In the genomic region with DNA sequence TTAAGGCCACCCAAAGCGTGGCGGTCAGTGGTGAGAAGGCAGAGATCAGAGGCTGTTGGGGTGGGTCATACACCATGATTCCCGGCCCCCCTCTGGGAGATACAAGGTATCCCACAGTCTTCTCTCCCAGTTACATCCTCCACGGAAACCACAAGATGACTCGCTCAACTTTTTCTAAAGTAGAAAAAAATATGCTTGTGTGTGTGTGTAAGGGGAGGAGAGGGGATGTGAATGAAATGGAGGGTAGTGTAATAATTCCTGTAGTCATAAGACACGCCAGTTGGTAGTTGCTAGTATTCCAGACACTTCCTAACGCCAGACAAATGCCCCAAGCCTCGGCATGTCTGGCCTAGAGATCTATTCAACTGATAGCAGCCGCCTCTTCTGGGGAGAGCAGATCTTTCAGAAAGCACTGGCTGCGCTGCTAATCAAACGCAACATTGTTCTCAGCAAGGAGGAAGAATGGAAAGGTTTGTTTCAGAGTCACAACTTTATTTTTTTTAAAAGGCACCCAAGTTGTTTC, we compare ENCODE assay signal across 8 cellular contexts.
DNase-seq lines count a peak whose midpoint lies in the region; ATAC-seq and TF ChIP-seq lines count a peak whose summit lies in the region.

No MANE protein-coding gene starts in this region.

- no peaks in the 10 kb centered on the region for H3K27me3 ChIP-seq in upper lobe of right lung

- H3K36me3 ChIP-seq in upper lobe of right lung = no peaks in the 10 kb centered on the region

- H3K9me3 ChIP-seq in upper lobe of right lung = no peaks in the 10 kb centered on the region

- H3K4me3 ChIP-seq in GM08714 (ENCODE audit: low read length) (peak overlapping the region; percentile 40; the same call in 1 of the 2 replicates), coronary artery (peak overlapping the region; percentile 75), upper lobe of right lung (peak overlapping the region; percentile 60)

- intact Hi-C loops in upper lobe of right lung (cut with DNase I) = loop anchor here (10.0 kb wide), 1 partner anchor 71 kb away; no protein-coding TSS in a partner anchor

- POLR2A ChIA-PET in RWPE1 (lab: Yijun Ruan, JAX; ENCODE audit: low non-redundant PET) = interaction anchor here (0.5 kb wide), 1 partner anchor 257 kb away, joined by 3 read pairs; no protein-coding TSS in a partner anchor

- no peak for TF ChIP-seq CTCF in RWPE1 (conservative IDR thresholded peaks at IDR 0.05; ENCODE audit: low read depth)
- no peak for TF ChIP-seq CTCF in coronary artery (IDR thresholded peaks at IDR 0.05)
- no peak for TF ChIP-seq CTCF in upper lobe of right lung (IDR thresholded peaks at IDR 0.05)

- peaks cover 35% of the 10 kb centered on the region for H3K4me1 Mint-ChIP-seq in memory B cell

- H3K27ac Mint-ChIP-seq in memory B cell = peak overlapping the region; percentile 99

- H3K27ac ChIP-seq in RWPE1 = peak overlapping the region; percentile 98
- H3K27ac ChIP-seq in coronary artery = peak overlapping the region; percentile 86 to 97
- peak overlapping the region; percentile 98 for H3K27ac ChIP-seq in upper lobe of right lung

- H3K36me3 Mint-ChIP-seq in memory B cell = peaks cover 3% of the 10 kb centered on the region

- CTCF ChIA-PET in RWPE1 (lab: Yijun Ruan, JAX) = interaction anchor here (0.5 to 2.3 kb wide), 9 partner anchors 8 to 270 kb away, joined by 3 to 27 read pairs (median 6); no protein-coding TSS in a partner anchor

- H3K9me3 Mint-ChIP-seq in memory B cell = no peaks in the 10 kb centered on the region

- peak overlapping the region; percentile 93 for H3K4me3 Mint-ChIP-seq in memory B cell

- peak; percentile 3 for ATAC-seq in HG03066 (IDR thresholded peaks at IDR 0.05; ENCODE audit: low read depth, unreplicated experiment)
- ATAC-seq in memory B cell (ENCODE audit: low read depth) = no peak
- ATAC-seq in upper lobe of right lung = peak; percentile 4

- peaks cover 50% of the 10 kb centered on the region for H3K4me1 ChIP-seq in upper lobe of right lung

- H3K27me3 Mint-ChIP-seq in memory B cell = no peaks in the 10 kb centered on the region

- DNase-seq in RWPE1 (ENCODE audit: low spot score) (peak; percentile 63), coronary artery (ENCODE audit: low spot score) (no peak), memory B cell (ENCODE audit: low spot score in 2 of 2) (peak in 1 of 2 donors; percentile 47), upper lobe of right lung (no peak), NOMO-1 treated with dmso at 0.1 percent for 144 hours (lab: John Stamatoyannopoulos, UW; ENCODE audit: unreplicated experiment) (no peak), MV-4-11 (lab: John Stamatoyannopoulos, UW) (no peak)
